ENCODE assay signal across 19 cellular contexts in the genomic region with DNA sequence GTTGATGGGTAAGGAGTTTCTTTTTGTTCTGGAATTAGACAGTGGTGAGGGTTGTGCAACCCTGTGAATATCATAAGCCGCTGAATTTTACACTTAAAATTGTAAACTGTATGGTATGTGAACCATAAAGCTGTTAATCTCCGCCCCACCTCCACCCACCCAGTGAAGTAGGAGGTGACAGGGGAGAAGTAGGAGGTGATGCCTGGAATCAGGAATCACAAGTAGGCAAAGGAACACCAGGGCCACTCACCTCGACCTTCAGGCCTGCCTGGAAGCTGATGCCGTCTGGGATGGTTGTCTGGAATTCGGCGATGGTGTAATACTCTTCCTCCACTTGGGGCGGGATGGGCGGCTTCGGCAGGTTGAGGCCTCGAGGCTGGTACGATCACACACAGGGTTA.
"Had no signal": no experiment of that assay in that cellular context is flagged by ENCODE, and none has a peak within 500 bp of the region (broad histone marks: within the 10 kb centered on the region; RNA-seq: fewer than 3 reads in every experiment).

No MANE protein-coding gene starts in this region.

- H3K27ac Mint-ChIP-seq: natural killer cell treated with Interleukin-12 subunit alpha and Interleukin-12 subunit beta and Interleukin-15 and Interleukin-18, amount 100 ng/mL, for 72 hours; stimulated activated memory B cell treated with anti-CD40 and anti-IgM and Interleukin-4, amounts not matched to agents 10 μg/mL and 1 μg/mL and 100 μg/mL, for 72 hours; stimulated activated naive CD8-positive, alpha-beta T cell treated with anti-CD3 and anti-CD28 coated beads, Interleukin-15, Interleukin-2, amounts not matched to agents 100 ng/mL and 50 ng/mL, for 24 hours had no signal

- H3K4me1 Mint-ChIP-seq: stimulated activated memory B cell treated with anti-CD40 and anti-IgM and Interleukin-4, amounts not matched to agents 10 μg/mL and 1 μg/mL and 100 μg/mL, for 72 hours had no signal

- H3K27me3 ChIP-seq: colonic mucosa, heart right ventricle, right lobe of liver, testis, transverse colon had no signal

- H3K4me1 ChIP-seq: colonic mucosa, heart right ventricle, psoas muscle, right lobe of liver, testis, transverse colon had no signal

- DNase-seq: colonic mucosa; dermis blood vessel endothelial cell; erythroblast; foreskin melanocyte; heart right ventricle; hypothalamus; kidney glomerular epithelial cell; mammary epithelial cell; psoas muscle; retina; right lobe of liver; stimulated activated CD4-positive, alpha-beta T cell treated with anti-CD3 and anti-CD28 coated beads, Interleukin-1b, Interleukin-23, amount 100 ng/mL, for 48 hours; stimulated activated CD4-positive, alpha-beta T cell treated with anti-CD3 and anti-CD28 coated beads, Interleukin-4, amount 100 ng/mL, for 24 hours; testis; transverse colon had no signal

- H3K9me3 ChIP-seq: colonic mucosa, heart right ventricle, psoas muscle, right lobe of liver, testis, transverse colon had no signal

- H3K4me3 ChIP-seq: colonic mucosa, heart right ventricle, psoas muscle, right lobe of liver, testis, transverse colon had no signal

- H3K27ac ChIP-seq: colonic mucosa, heart right ventricle, psoas muscle, right lobe of liver, testis, transverse colon had no signal

- H3K36me3 ChIP-seq: colonic mucosa, right lobe of liver had no signal

- H3K4me3 Mint-ChIP-seq: natural killer cell treated with Interleukin-12 subunit alpha and Interleukin-12 subunit beta and Interleukin-15 and Interleukin-18, amount 100 ng/mL, for 72 hours; stimulated activated memory B cell treated with anti-CD40 and anti-IgM and Interleukin-4, amounts not matched to agents 10 μg/mL and 1 μg/mL and 100 μg/mL, for 72 hours; stimulated activated naive CD8-positive, alpha-beta T cell treated with anti-CD3 and anti-CD28 coated beads, Interleukin-15, Interleukin-2, amounts not matched to agents 100 ng/mL and 50 ng/mL, for 24 hours had no signal

- H3K36me3 Mint-ChIP-seq: natural killer cell treated with Interleukin-12 subunit alpha and Interleukin-12 subunit beta and Interleukin-15 and Interleukin-18, amount 100 ng/mL, for 72 hours; stimulated activated memory B cell treated with anti-CD40 and anti-IgM and Interleukin-4, amounts not matched to agents 10 μg/mL and 1 μg/mL and 100 μg/mL, for 72 hours had no signal

- H3K27me3 Mint-ChIP-seq: stimulated activated naive CD8-positive, alpha-beta T cell treated with anti-CD3 and anti-CD28 coated beads, Interleukin-15, Interleukin-2, amounts not matched to agents 100 ng/mL and 50 ng/mL, for 24 hours had no signal

- ATAC-seq: heart right ventricle; left lobe of liver; psoas muscle; stimulated activated memory B cell treated with anti-CD40 and anti-IgM and Interleukin-4, amounts not matched to agents 10 μg/mL and 1 μg/mL and 100 μg/mL, for 72 hours had no signal

- H3K9me3 Mint-ChIP-seq: natural killer cell treated with Interleukin-12 subunit alpha and Interleukin-12 subunit beta and Interleukin-15 and Interleukin-18, amount 100 ng/mL, for 72 hours; stimulated activated memory B cell treated with anti-CD40 and anti-IgM and Interleukin-4, amounts not matched to agents 10 μg/mL and 1 μg/mL and 100 μg/mL, for 72 hours; stimulated activated naive CD8-positive, alpha-beta T cell treated with anti-CD3 and anti-CD28 coated beads, Interleukin-15, Interleukin-2, amounts not matched to agents 100 ng/mL and 50 ng/mL, for 24 hours had no signal
